1 cellular context compared by ENCODE assay signal in the genomic region with DNA sequence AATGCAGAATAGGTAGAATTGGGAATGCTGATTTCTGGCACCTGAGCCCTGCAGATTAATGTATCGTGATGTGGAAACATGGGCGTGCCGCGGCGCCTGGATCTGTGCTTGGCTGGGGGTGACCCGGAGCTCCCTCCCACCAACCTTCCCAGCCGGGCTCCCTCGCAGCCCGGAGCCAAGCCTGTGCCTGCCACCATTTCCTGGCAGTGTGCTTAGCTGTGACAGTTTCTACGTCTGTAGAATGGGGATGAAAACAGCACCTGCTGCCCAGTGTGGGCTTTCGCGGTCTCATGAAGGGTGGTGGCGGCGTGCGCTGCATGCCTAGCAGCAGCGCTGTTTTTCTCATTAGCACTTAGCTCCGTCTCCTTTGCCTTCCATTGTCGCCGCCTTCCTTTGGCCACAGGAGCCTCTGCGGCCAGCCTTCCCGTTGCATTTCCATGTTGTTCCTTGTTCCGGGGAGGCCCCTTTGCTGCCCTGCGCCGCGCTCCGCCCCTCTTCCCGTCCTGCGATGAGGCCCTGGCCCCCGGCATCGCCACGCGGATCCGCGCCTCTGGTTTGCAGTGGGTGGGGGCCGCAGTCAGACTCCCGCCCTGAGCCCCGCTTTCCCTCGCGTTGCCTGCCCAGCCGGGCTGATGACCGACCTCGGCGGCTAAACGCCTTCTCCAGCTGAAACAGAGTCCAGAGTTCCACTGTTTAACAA.
A peak's percentile ranks its signal among the peaks of the same experiment; 100 is the strongest.
TF ChIP-seq lines count a peak whose summit lies in the region.

No MANE protein-coding gene starts in this region.

TF ChIP-seq in HepG2, 621 proteins besides CTCF, POLR2A, EP300 and RAD21:
- TF ChIP-seq, protein P1, sequence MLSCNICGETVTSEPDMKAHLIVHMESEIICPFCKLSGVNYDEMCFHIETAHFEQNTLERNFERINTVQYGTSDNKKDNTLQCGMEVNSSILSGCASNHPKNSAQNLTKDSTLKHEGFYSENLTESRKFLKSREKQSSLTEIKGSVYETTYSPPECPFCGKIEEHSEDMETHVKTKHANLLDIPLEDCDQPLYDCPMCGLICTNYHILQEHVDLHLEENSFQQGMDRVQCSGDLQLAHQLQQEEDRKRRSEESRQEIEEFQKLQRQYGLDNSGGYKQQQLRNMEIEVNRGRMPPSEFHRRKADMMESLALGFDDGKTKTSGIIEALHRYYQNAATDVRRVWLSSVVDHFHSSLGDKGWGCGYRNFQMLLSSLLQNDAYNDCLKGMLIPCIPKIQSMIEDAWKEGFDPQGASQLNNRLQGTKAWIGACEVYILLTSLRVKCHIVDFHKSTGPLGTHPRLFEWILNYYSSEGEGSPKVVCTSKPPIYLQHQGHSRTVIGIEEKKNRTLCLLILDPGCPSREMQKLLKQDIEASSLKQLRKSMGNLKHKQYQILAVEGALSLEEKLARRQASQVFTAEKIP (CRISPR knock-in tag; IDR thresholded peaks at IDR 0.05; ENCODE audit: borderline replicate concordance) = no peak
- TF ChIP-seq TCF12 (IDR thresholded peaks at IDR 0.05) = no peak
- TF ChIP-seq TCF12 (CRISPR knock-in tag; IDR thresholded peaks at IDR 0.05) = no peak
- no peak for TF ChIP-seq ATRX (CRISPR knock-in tag; IDR thresholded peaks at IDR 0.05; ENCODE audit: borderline replicate concordance)
- no peak for TF ChIP-seq GZF1 (CRISPR knock-in tag; IDR thresholded peaks at IDR 0.05)
- TF ChIP-seq, protein P2, sequence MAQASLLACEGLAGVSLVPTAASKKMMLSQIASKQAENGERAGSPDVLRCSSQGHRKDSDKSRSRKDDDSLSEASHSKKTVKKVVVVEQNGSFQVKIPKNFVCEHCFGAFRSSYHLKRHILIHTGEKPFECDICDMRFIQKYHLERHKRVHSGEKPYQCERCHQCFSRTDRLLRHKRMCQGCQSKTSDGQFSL (CRISPR knock-in tag; IDR thresholded peaks at IDR 0.05) = no peak
- TF ChIP-seq, protein P3, sequence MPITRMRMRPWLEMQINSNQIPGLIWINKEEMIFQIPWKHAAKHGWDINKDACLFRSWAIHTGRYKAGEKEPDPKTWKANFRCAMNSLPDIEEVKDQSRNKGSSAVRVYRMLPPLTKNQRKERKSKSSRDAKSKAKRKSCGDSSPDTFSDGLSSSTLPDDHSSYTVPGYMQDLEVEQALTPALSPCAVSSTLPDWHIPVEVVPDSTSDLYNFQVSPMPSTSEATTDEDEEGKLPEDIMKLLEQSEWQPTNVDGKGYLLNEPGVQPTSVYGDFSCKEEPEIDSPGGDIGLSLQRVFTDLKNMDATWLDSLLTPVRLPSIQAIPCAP (CRISPR knock-in tag; IDR thresholded peaks at IDR 0.05; ENCODE audit: low read depth) = no peak
- TF ChIP-seq, protein P4, sequence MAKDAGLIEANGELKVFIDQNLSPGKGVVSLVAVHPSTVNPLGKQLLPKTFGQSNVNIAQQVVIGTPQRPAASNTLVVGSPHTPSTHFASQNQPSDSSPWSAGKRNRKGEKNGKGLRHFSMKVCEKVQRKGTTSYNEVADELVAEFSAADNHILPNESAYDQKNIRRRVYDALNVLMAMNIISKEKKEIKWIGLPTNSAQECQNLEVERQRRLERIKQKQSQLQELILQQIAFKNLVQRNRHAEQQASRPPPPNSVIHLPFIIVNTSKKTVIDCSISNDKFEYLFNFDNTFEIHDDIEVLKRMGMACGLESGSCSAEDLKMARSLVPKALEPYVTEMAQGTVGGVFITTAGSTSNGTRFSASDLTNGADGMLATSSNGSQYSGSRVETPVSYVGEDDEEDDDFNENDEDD (CRISPR knock-in tag; IDR thresholded peaks at IDR 0.05; ENCODE audit: borderline replicate concordance) = no peak
- no peak for TF ChIP-seq ZNF12 (CRISPR knock-in tag; IDR thresholded peaks at IDR 0.05)
- TF ChIP-seq, protein P5, sequence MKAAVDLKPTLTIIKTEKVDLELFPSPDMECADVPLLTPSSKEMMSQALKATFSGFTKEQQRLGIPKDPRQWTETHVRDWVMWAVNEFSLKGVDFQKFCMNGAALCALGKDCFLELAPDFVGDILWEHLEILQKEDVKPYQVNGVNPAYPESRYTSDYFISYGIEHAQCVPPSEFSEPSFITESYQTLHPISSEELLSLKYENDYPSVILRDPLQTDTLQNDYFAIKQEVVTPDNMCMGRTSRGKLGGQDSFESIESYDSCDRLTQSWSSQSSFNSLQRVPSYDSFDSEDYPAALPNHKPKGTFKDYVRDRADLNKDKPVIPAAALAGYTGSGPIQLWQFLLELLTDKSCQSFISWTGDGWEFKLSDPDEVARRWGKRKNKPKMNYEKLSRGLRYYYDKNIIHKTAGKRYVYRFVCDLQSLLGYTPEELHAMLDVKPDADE (CRISPR knock-in tag; IDR thresholded peaks at IDR 0.05) = no peak
- no peak for TF ChIP-seq ZNF20 (CRISPR knock-in tag; IDR thresholded peaks at IDR 0.05)
- peak; percentile 57 for TF ChIP-seq RBM22 (optimal IDR thresholded peaks at IDR 0.05; ENCODE audit: low read length)
- TF ChIP-seq, protein P6, sequence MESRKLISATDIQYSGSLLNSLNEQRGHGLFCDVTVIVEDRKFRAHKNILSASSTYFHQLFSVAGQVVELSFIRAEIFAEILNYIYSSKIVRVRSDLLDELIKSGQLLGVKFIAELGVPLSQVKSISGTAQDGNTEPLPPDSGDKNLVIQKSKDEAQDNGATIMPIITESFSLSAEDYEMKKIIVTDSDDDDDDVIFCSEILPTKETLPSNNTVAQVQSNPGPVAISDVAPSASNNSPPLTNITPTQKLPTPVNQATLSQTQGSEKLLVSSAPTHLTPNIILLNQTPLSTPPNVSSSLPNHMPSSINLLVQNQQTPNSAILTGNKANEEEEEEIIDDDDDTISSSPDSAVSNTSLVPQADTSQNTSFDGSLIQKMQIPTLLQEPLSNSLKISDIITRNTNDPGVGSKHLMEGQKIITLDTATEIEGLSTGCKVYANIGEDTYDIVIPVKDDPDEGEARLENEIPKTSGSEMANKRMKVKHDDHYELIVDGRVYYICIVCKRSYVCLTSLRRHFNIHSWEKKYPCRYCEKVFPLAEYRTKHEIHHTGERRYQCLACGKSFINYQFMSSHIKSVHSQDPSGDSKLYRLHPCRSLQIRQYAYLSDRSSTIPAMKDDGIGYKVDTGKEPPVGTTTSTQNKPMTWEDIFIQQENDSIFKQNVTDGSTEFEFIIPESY (CRISPR knock-in tag; IDR thresholded peaks at IDR 0.05) = peak; percentile 40; the same call in 1 of the 2 replicates
- TF ChIP-seq, protein P7, sequence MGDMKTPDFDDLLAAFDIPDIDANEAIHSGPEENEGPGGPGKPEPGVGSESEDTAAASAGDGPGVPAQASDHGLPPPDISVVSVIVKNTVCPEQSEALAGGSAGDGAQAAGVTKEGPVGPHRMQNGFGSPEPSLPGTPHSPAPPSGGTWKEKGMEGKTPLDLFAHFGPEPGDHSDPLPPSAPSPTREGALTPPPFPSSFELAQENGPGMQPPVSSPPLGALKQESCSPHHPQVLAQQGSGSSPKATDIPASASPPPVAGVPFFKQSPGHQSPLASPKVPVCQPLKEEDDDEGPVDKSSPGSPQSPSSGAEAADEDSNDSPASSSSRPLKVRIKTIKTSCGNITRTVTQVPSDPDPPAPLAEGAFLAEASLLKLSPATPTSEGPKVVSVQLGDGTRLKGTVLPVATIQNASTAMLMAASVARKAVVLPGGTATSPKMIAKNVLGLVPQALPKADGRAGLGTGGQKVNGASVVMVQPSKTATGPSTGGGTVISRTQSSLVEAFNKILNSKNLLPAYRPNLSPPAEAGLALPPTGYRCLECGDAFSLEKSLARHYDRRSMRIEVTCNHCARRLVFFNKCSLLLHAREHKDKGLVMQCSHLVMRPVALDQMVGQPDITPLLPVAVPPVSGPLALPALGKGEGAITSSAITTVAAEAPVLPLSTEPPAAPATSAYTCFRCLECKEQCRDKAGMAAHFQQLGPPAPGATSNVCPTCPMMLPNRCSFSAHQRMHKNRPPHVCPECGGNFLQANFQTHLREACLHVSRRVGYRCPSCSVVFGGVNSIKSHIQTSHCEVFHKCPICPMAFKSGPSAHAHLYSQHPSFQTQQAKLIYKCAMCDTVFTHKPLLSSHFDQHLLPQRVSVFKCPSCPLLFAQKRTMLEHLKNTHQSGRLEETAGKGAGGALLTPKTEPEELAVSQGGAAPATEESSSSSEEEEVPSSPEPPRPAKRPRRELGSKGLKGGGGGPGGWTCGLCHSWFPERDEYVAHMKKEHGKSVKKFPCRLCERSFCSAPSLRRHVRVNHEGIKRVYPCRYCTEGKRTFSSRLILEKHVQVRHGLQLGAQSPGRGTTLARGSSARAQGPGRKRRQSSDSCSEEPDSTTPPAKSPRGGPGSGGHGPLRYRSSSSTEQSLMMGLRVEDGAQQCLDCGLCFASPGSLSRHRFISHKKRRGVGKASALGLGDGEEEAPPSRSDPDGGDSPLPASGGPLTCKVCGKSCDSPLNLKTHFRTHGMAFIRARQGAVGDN (CRISPR knock-in tag; IDR thresholded peaks at IDR 0.05) = peak; percentile 19; the same call in 1 of the 2 replicates
- TF ChIP-seq, protein P8, sequence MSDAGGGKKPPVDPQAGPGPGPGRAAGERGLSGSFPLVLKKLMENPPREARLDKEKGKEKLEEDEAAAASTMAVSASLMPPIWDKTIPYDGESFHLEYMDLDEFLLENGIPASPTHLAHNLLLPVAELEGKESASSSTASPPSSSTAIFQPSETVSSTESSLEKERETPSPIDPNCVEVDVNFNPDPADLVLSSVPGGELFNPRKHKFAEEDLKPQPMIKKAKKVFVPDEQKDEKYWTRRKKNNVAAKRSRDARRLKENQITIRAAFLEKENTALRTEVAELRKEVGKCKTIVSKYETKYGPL (CRISPR knock-in tag; IDR thresholded peaks at IDR 0.05) = no peak
- TF ChIP-seq AGO2 (optimal IDR thresholded peaks at IDR 0.05; ENCODE audit: low read depth, low read length) = peak; percentile 47
- TF ChIP-seq ZNF251 (CRISPR knock-in tag; IDR thresholded peaks at IDR 0.05) = no peak
- TF ChIP-seq, protein P9, sequence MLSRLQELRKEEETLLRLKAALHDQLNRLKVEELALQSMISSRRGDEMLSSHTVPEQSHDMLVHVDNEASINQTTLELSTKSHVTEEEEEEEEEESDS (CRISPR knock-in tag; IDR thresholded peaks at IDR 0.05; ENCODE audit: borderline replicate concordance) = no peak
